Comparison of ENCODE assay signal across 23 cellular contexts in genomic region chr22:39665661-39666431, GRCh38.
DNase-seq lines count a peak whose midpoint lies in the region; ATAC-seq, FAIRE-seq and TF ChIP-seq lines count a peak whose summit lies in the region.
"Had no signal": no experiment of that assay in that cellular context is flagged by ENCODE, and none has a peak within 500 bp of the region (broad histone marks: within the 10 kb centered on the region; RNA-seq: fewer than 3 reads in every experiment).

No MANE protein-coding gene starts in this region.

- H3K18ac ChIP-seq in neuronal stem cell (ENCODE audit: low read length), result peak overlapping the region; percentile 53

- no peak overlapping the region for H2AFZ ChIP-seq in PC-9
- H2AFZ ChIP-seq in neuronal stem cell (ENCODE audit: low read length), result no peak overlapping the region

- no peaks in the 10 kb centered on the region for H3K9me3 Mint-ChIP-seq in endothelial cell (ENCODE audit: unreplicated experiment)

- H3K4me3 ChIP-seq in PC-9 (no peak overlapping the region), neuronal stem cell (ENCODE audit: low read length in 2 of 2) (no peak overlapping the region), kidney (ENCODE audit: low read length in 2 of 2) (no peak overlapping the region)

- H3K27me3 Mint-ChIP-seq in endothelial cell (ENCODE audit: unreplicated experiment), result peaks cover 20% of the 10 kb centered on the region

- H3K36me3 Mint-ChIP-seq in endothelial cell (ENCODE audit: low read depth, unreplicated experiment), result peaks cover 5% of the 10 kb centered on the region

- TF ChIP-seq CTCF in PC-9 (conservative IDR thresholded peaks at IDR 0.05) (no peak), endothelial cell (IDR thresholded peaks at IDR 0.05; ENCODE audit: unreplicated experiment) (no peak), kidney (IDR thresholded peaks at IDR 0.05; ENCODE audit: borderline replicate concordance, extremely low read depth, insufficient read depth) (no peak)

- H3K36me3 ChIP-seq in PC-9 (ENCODE audit: low read depth) (no peaks in the 10 kb centered on the region), neuronal stem cell (replicated peaks in 1 of 2; ENCODE audit: control insufficient read depth in 2 of 2, insufficient read depth in 2 of 2, low read length in 2 of 2) (no peaks in the 10 kb centered on the region), kidney (ENCODE audit: control insufficient read depth in 1 of 2, insufficient read depth in 2 of 2, low read length in 2 of 2) (no peaks in the 10 kb centered on the region)

- no peak overlapping the region for H4K8ac ChIP-seq in neuronal stem cell (ENCODE audit: low read depth, low read length)

- H3K4ac ChIP-seq in neuronal stem cell (ENCODE audit: low read length), result no peak overlapping the region

- H3K27me3 ChIP-seq in PC-9 (ENCODE audit: insufficient read depth, low read depth) (no peaks in the 10 kb centered on the region), neuronal stem cell (ENCODE audit: control insufficient read depth in 3 of 3, insufficient read depth in 3 of 3, low read depth in 1 of 3, low read length in 3 of 3) (peaks cover 19 to 46% (median 37%) of the 10 kb centered on the region in 3 experiments)

- no peaks in the 10 kb centered on the region for H3K79me1 ChIP-seq in neuronal stem cell (ENCODE audit: low read depth, low read length)

- peaks cover 29% of the 10 kb centered on the region for H3K4me1 ChIP-seq in PC-9 (replicated peaks; ENCODE audit: insufficient read depth)
- H3K4me1 ChIP-seq in neuronal stem cell (ENCODE audit: control insufficient read depth in 2 of 2, insufficient read depth in 1 of 2, low read depth in 1 of 2, low read length in 2 of 2), result peaks cover 0 to 21% of the 10 kb centered on the region in 2 donors
- no peaks in the 10 kb centered on the region for H3K4me1 ChIP-seq in kidney (ENCODE audit: control insufficient read depth in 1 of 2, insufficient read depth in 1 of 2, low read depth in 1 of 2, low read length in 2 of 2)

- no peak overlapping the region for H2BK120ac ChIP-seq in neuronal stem cell (ENCODE audit: low read depth, low read length)

- BruUV-seq in PC-9 (replicated peaks; lab: Mats Ljungman, UMichigan), result no TSS peak

- H3K9me2 ChIP-seq in PC-9 (ENCODE audit: insufficient read depth), result no peaks in the 10 kb centered on the region

- H3K9ac ChIP-seq in neuronal stem cell (ENCODE audit: low read depth, low read length, poor library complexity) (peak overlapping the region; percentile 15), kidney (ENCODE audit: low read length in 2 of 2) (no peak overlapping the region)

- no peak overlapping the region for H2BK5ac ChIP-seq in neuronal stem cell (ENCODE audit: low read length)

- WGBS in neuronal stem cell (ENCODE audit: extremely low coverage in 2 of 2, insufficient read length in 2 of 2, insufficient replicate concordance in 1 of 2), 2 donors, result no CpG with 5 or more reads among the region's 16 CpGs

- H2BK15ac ChIP-seq in neuronal stem cell (ENCODE audit: low read length), result peak overlapping the region; percentile 94

- no peak for FAIRE-seq in kidney (lab: Jason Lieb, UNC)
- FAIRE-seq: GM12891, HepG2 had no signal

- POLR2A ChIA-PET in PC-9 (lab: Charles Lee; ENCODE audit: unreplicated experiment), result interaction anchor here (0.6 to 1.0 kb wide), 3 partner anchors 31 to 1997 kb away, joined by 3 to 5 read pairs (median 4); no protein-coding TSS in a partner anchor

- H3K4me2 ChIP-seq in PC-9 (peak overlapping the region; percentile 18; the same call in 1 of the 2 replicates), neuronal stem cell (ENCODE audit: insufficient read depth, low read length, poor library complexity, severe bottlenecking) (no peak overlapping the region)

- H3K27ac ChIP-seq in PC-9, result no peak overlapping the region
- no peak overlapping the region for H3K27ac ChIP-seq in neuronal stem cell (replicated peaks; ENCODE audit: low read length)
- H3K27ac ChIP-seq in kidney (ENCODE audit: low read depth in 2 of 2, low read length in 2 of 2), result no peak overlapping the region
- H3K27ac ChIP-seq: 22Rv1 had no signal

- H3K9me3 ChIP-seq in PC-9 (ENCODE audit: insufficient read depth, low read depth) (no peaks in the 10 kb centered on the region; the same call in 1 of the 2 replicates), neuronal stem cell (replicated peaks in 1 of 2; ENCODE audit: control insufficient read depth in 2 of 2, insufficient read depth in 1 of 2, low read depth in 1 of 2, low read length in 2 of 2) (peaks cover 0 to 2% of the 10 kb centered on the region in 2 donors), kidney (ENCODE audit: control insufficient read depth in 1 of 2, low read length in 2 of 2) (peaks cover under 1 to 1% of the 10 kb centered on the region in 2 donors)

- H2BK12ac ChIP-seq in neuronal stem cell (ENCODE audit: low read length), result no peak overlapping the region

- no peak overlapping the region for H4K91ac ChIP-seq in neuronal stem cell (ENCODE audit: low read depth, low read length, poor library complexity)

- no peak for ATAC-seq in GM21529 (IDR thresholded peaks at IDR 0.05; ENCODE audit: unreplicated experiment)
- ATAC-seq in GM21723 (IDR thresholded peaks at IDR 0.05; ENCODE audit: unreplicated experiment), result no peak

- intact Hi-C loops in PC-9 (cut with micrococcal nuclease; ENCODE audit: unreplicated experiment) (no loop called here), kidney (cut with DNase I) (no loop called here)

- H3K4me1 Mint-ChIP-seq in endothelial cell (ENCODE audit: unreplicated experiment), result peaks cover 7% of the 10 kb centered on the region

- no peaks in the 10 kb centered on the region for H4K20me1 ChIP-seq in PC-9 (ENCODE audit: insufficient read depth)

- H2AK5ac ChIP-seq in neuronal stem cell (ENCODE audit: low read depth, low read length), result peak overlapping the region; percentile 70

- DNase-seq in NCI-H82 (lab: John Stamatoyannopoulos, UW), result peak; percentile 25
- DNase-seq in NCI-H82 treated with DMSO at 0.1 percent for 48 hours (lab: John Stamatoyannopoulos, UW; ENCODE audit: unreplicated experiment), result no peak
- no peak for DNase-seq in PC-9
- DNase-seq in endothelial cell (ENCODE audit: low spot score), result no peak
- DNase-seq in neuronal stem cell (ENCODE audit: low spot score), result no peak
- no peak for DNase-seq in kidney
- DNase-seq: DMS 273 treated with DMSO at 0.1 percent for 48 hours; GF-D8; Karpas-422; MM.1S; NCI-H1092 treated with DMSO at 0.1 percent for 48 hours; NCI-H1694; NCI-H2107; NCI-H226; NCI-H526; NK-92 treated with Interleukin-12 subunit alpha and Interleukin-12 subunit beta, amount 100 ng/mL, for 24 hours; OCI-M1; RPMI8226 had no signal

- H3K4me3 Mint-ChIP-seq in endothelial cell (ENCODE audit: unreplicated experiment), result no peak overlapping the region

- CTCF ChIA-PET in PC-9 (lab: Charles Lee), result interaction anchor here (1.1 kb wide), 1 partner anchor 8 kb away, joined by 3 read pairs; no protein-coding TSS in a partner anchor

- H3K27ac Mint-ChIP-seq in endothelial cell (ENCODE audit: unreplicated experiment), result peak overlapping the region; percentile 53

- peaks cover 18% of the 10 kb centered on the region; the same call in 1 of the 2 replicates for H3F3A ChIP-seq in PC-9 (ENCODE audit: insufficient read depth, low read depth)

- no peak overlapping the region for H3K14ac ChIP-seq in neuronal stem cell (ENCODE audit: low read length)

- H3K23ac ChIP-seq in neuronal stem cell (ENCODE audit: low read depth, low read length, poor library complexity), result peak overlapping the region; percentile 81

- H3K79me2 ChIP-seq in PC-9 (ENCODE audit: low read depth), result no peaks in the 10 kb centered on the region
